In genomic region chr10:25175527-25176420, GRCh38 we compare ENCODE assay signal across 11 cellular contexts. TPM values are rescaled to one million over a fixed set of nuclear protein-coding genes. Genes with fewer than 3 reads are reported as not detected.
A peak's percentile ranks its signal among the peaks of the same experiment; 100 is the strongest.
DNase-seq lines count a peak whose midpoint lies in the region; ATAC-seq and TF ChIP-seq lines count a peak whose summit lies in the region.
"Had no signal": no experiment of that assay in that cellular context is flagged by ENCODE, and none has a peak within 500 bp of the region (broad histone marks: within the 10 kb centered on the region; RNA-seq: fewer than 3 reads in every experiment).

No MANE protein-coding gene starts in this region.

- H3K27ac Mint-ChIP-seq in chondrocyte (ENCODE audit: unreplicated experiment) = no peak overlapping the region
- no peak overlapping the region for H3K27ac Mint-ChIP-seq in mesothelial cell of epicardium
- H3K27ac Mint-ChIP-seq: IgD-negative memory B cell had no signal

- intact Hi-C loops in sigmoid colon (cut with DNase I) = no loop called here

- H3K4me1 ChIP-seq in HUES48 (ENCODE audit: control insufficient read depth, insufficient read depth, low read length) (peaks cover 5% of the 10 kb centered on the region), sigmoid colon (peaks cover 0 to 25% (median 21%) of the 10 kb centered on the region in 4 donors)

- H3K4me3 Mint-ChIP-seq in chondrocyte (ENCODE audit: unreplicated experiment) (peak overlapping the region; percentile 45), mesothelial cell of epicardium (peak overlapping the region; percentile 86)

- H3K36me3 ChIP-seq in HUES48 (ENCODE audit: control insufficient read depth, insufficient read depth, low read length) (no peaks in the 10 kb centered on the region), sigmoid colon (no peaks in the 10 kb centered on the region)
- H3K36me3 ChIP-seq: HAP-1 had no signal

- H3K9ac ChIP-seq in HUES48 (ENCODE audit: low read depth, low read length) = no peak overlapping the region

- H3K4me3 ChIP-seq in HUES48 (ENCODE audit: low read depth, low read length) (peak overlapping the region; percentile 95), sigmoid colon (peak overlapping the region in 2 of 4 donors; percentile 51 to 56)

- H3K27me3 ChIP-seq in HUES48 (ENCODE audit: control insufficient read depth, insufficient read depth, low read length) = peaks cover 50% of the 10 kb centered on the region
- H3K27me3 ChIP-seq in sigmoid colon = peaks cover 34 to 61% (median 35%) of the 10 kb centered on the region in 3 donors

- no peak for TF ChIP-seq EP300 in sigmoid colon (IDR thresholded peaks at IDR 0.05)

- peaks cover 51% of the 10 kb centered on the region for H3K27me3 Mint-ChIP-seq in chondrocyte (ENCODE audit: low read depth)
- H3K27me3 Mint-ChIP-seq in mesothelial cell of epicardium (ENCODE audit: low read depth) = peaks cover 86% of the 10 kb centered on the region

- H3K27ac ChIP-seq in C4-2B (peak overlapping the region; percentile 73), HUES48 (ENCODE audit: low read depth, low read length) (no peak overlapping the region), sigmoid colon (no peak overlapping the region)

- ATAC-seq in GM21526 (IDR thresholded peaks at IDR 0.05; ENCODE audit: low FRiP score, unreplicated experiment) (no peak), GM18909 (IDR thresholded peaks at IDR 0.05; ENCODE audit: poor library complexity, unreplicated experiment) (no peak)

- H3K36me3 Mint-ChIP-seq in chondrocyte (ENCODE audit: low read depth) (no peaks in the 10 kb centered on the region), mesothelial cell of epicardium (no peaks in the 10 kb centered on the region)

- H3K9me3 ChIP-seq in HUES48 (ENCODE audit: control insufficient read depth, insufficient read depth, low read length) (no peaks in the 10 kb centered on the region), sigmoid colon (peaks cover 0 to 7% (median 0%) of the 10 kb centered on the region in 4 donors)
- H3K9me3 ChIP-seq: HAP-1 had no signal

- 6% methylated on average over 66 of the region's 66 CpGs for WGBS in sigmoid colon, 2 donors

- TF ChIP-seq POLR2A in sigmoid colon (IDR thresholded peaks at IDR 0.05) = no peak

- TF ChIP-seq CTCF in C4-2B (conservative IDR thresholded peaks at IDR 0.05) = no peak
- no peak for TF ChIP-seq CTCF in chondrocyte (IDR thresholded peaks at IDR 0.05)
- TF ChIP-seq CTCF in mesothelial cell of epicardium (IDR thresholded peaks at IDR 0.05; ENCODE audit: unreplicated experiment) = no peak
- no peak for TF ChIP-seq CTCF in sigmoid colon (IDR thresholded peaks at IDR 0.05)

- DNase-seq in chondrocyte (ENCODE audit: low spot score) = peak; percentile 92
- peak; percentile 40 to 68 for DNase-seq in mesothelial cell of epicardium (ENCODE audit: low spot score in 2 of 2, unreplicated experiment in 2 of 2)
- no peak for DNase-seq in sigmoid colon
- DNase-seq in NCI-H2196 treated with DMSO at 0.1 percent for 48 hours (lab: John Stamatoyannopoulos, UW; ENCODE audit: unreplicated experiment) = no peak
- DNase-seq: SW 1271 had no signal

- peaks cover 17% of the 10 kb centered on the region for H3K4me1 Mint-ChIP-seq in chondrocyte (ENCODE audit: low read depth)
- H3K4me1 Mint-ChIP-seq in mesothelial cell of epicardium = peaks cover 32% of the 10 kb centered on the region

- H3K9me3 Mint-ChIP-seq in chondrocyte (ENCODE audit: low read depth) = peaks cover 8% of the 10 kb centered on the region
- no peaks in the 10 kb centered on the region for H3K9me3 Mint-ChIP-seq in mesothelial cell of epicardium

RNA-seq across cellular contexts. Expression of gene GPR158, which starts 1.0 kb away (rescaled TPM):
- 0.08 to 0.39 TPM (median 0.10 TPM) in 3 replicates for total RNA-seq in chondrocyte
- total RNA-seq in mesothelial cell of epicardium = 7.3 to 7.9 TPM (median 7.5 TPM) in 3 replicates
- total RNA-seq in sigmoid colon = 1 to 10 TPM in 2 of 4 donors, under 1 TPM in 2; 0.16 to 1.1 (median 0.81) TPM
- under 1 TPM in 1 of 3 donors, not detected in 2; 0.19 TPM for polyA plus RNA-seq in sigmoid colon
- polyA plus RNA-seq: IgD-negative memory B cell had no signal

Comparison
In these comparisons a context has a peak if more than half of its experiments do, and no peak if none do; other contexts are left out.
1. DNase-seq: peak in chondrocyte (single experiment) and mesothelial cell of epicardium (2 of 2); none in sigmoid colon (single experiment) and NCI-H2196 treated with DMSO at 0.1 percent for 48 hours (single experiment).